ENCODE assay signal across 8 cellular contexts in genomic region chr22:24274696-24275405, GRCh38. TPM values are rescaled to one million over a fixed set of nuclear protein-coding genes. Genes with fewer than 3 reads are reported as not detected.
DNase-seq lines count a peak whose midpoint lies in the region; ATAC-seq and TF ChIP-seq lines count a peak whose summit lies in the region.
"Not testable (repeated sequence)": the region's sequence is repeated elsewhere in the genome, so short reads cannot be mapped to it uniquely, and the experiment has no call there.

No MANE protein-coding gene starts in this region.

- H3K36me3 Mint-ChIP-seq in CD4-positive, CD25-positive, alpha-beta regulatory T cell: not testable (repeated sequence)

- H3K27me3 Mint-ChIP-seq in CD4-positive, CD25-positive, alpha-beta regulatory T cell: not testable (repeated sequence)

- not testable (repeated sequence) for DNase-seq in CD4-positive, CD25-positive, alpha-beta regulatory T cell; mammary epithelial cell; foreskin fibroblast; lower lobe of right lung; trophoblast cell
- peak in 1 of 49 donors; percentile 13 for DNase-seq in substantia nigra (lab: John Stamatoyannopoulos, UW)

- H3K4me1 Mint-ChIP-seq in CD4-positive, CD25-positive, alpha-beta regulatory T cell: peaks cover 22 to 52% (median 24%) of the 10 kb centered on the region in 4 donors

- H2AK5ac ChIP-seq in trophoblast cell (ENCODE audit: low read length): not testable (repeated sequence)

- H3K79me1 ChIP-seq in trophoblast cell (ENCODE audit: low read length): peaks cover 12% of the 10 kb centered on the region

- not testable (repeated sequence) for H4K12ac ChIP-seq in trophoblast cell (ENCODE audit: low read depth, low read length)

- 66% methylated on average over 6 of the region's 7 CpGs for WGBS in mammary epithelial cell (ENCODE audit: low coverage, missing lambda C conversion rate)
- WGBS in trophoblast cell (ENCODE audit: extremely low coverage, insufficient coverage, insufficient read length): no CpG with 5 or more reads among the region's 7 CpGs

- H3F3A ChIP-seq in Loucy (ENCODE audit: low read depth); SU-DHL-6 (ENCODE audit: insufficient read depth): not testable (repeated sequence)

- not testable (repeated sequence) for H2AFZ ChIP-seq in Loucy (ENCODE audit: low read length); SU-DHL-6 (ENCODE audit: low read depth, low read length, severe bottlenecking); trophoblast cell (ENCODE audit: insufficient read depth, low read length, poor library complexity)
- peak overlapping the region; percentile 7 for H2AFZ ChIP-seq in mammary epithelial cell (ENCODE audit: low read depth, low read length)

- in situ Hi-C loops in mammary epithelial cell (cut with MboI; ENCODE audit: low sequenced_read_pairs in 2 of 2): not testable (repeated sequence)

- not testable (repeated sequence) for H2BK12ac ChIP-seq in trophoblast cell (ENCODE audit: low read length)

- TF ChIP-seq CTCF in Loucy (conservative IDR thresholded peaks at IDR 0.05; ENCODE audit: low read length) (0 out of 2 replicates have a peak, but pooled peaks have one; percentile 30), foreskin fibroblast (IDR thresholded peaks at IDR 0.05; ENCODE audit: low read depth, low read length) (peak; percentile 5)
- TF ChIP-seq CTCF in SU-DHL-6 (IDR thresholded peaks at IDR 0.05; ENCODE audit: insufficient read depth, low read length, poor library complexity, severe bottlenecking); mammary epithelial cell (conservative IDR thresholded peaks at IDR 0.05 in 1 of 2, IDR thresholded peaks at IDR 0.05 in 1 of 2; ENCODE audit: extremely low read depth in 1 of 2, insufficient read depth in 1 of 2, low read depth in 1 of 2, low read length in 2 of 2); lower lobe of right lung (IDR thresholded peaks at IDR 0.05): not testable (repeated sequence)

- not testable (repeated sequence) for H3K9me2 ChIP-seq in Loucy (replicated peaks; ENCODE audit: low read depth, low read length); SU-DHL-6 (replicated peaks; ENCODE audit: insufficient read depth, low read length)

- not testable (repeated sequence) for H3K23ac ChIP-seq in trophoblast cell (ENCODE audit: low read length)

- H3K18ac ChIP-seq in trophoblast cell (ENCODE audit: low read length): not testable (repeated sequence)

- not testable (repeated sequence) for H3K4ac ChIP-seq in trophoblast cell (ENCODE audit: low read depth, low read length)

- peak overlapping the region; percentile 78 for H3K4me2 ChIP-seq in Loucy (ENCODE audit: low read depth, low read length, poor library complexity, severe bottlenecking)
- H3K4me2 ChIP-seq in SU-DHL-6 (ENCODE audit: low read depth, low read length, poor library complexity, severe bottlenecking): peak overlapping the region; percentile 72
- not testable (repeated sequence) for H3K4me2 ChIP-seq in mammary epithelial cell (ENCODE audit: insufficient read depth, low read depth, low read length); trophoblast cell (ENCODE audit: low read length)

- H3K27ac ChIP-seq in CD4-positive, CD25-positive, alpha-beta regulatory T cell (ENCODE audit: insufficient read depth, low read length, poor library complexity, severe bottlenecking); mammary epithelial cell (ENCODE audit: insufficient read depth, low read depth, low read length); trophoblast cell (ENCODE audit: low read depth, low read length): not testable (repeated sequence)
- H3K27ac ChIP-seq in SU-DHL-6 (ENCODE audit: low read depth, low read length) (peak overlapping the region; percentile 35; the same call in 1 of the 2 replicates), lower lobe of right lung (peak overlapping the region; percentile 34), substantia nigra (ENCODE audit: low read depth, low read length, poor library complexity, severe bottlenecking) (peak overlapping the region; percentile 30)

- H3K9me3 Mint-ChIP-seq in CD4-positive, CD25-positive, alpha-beta regulatory T cell: not testable (repeated sequence)

- not testable (repeated sequence) for H3K9ac ChIP-seq in Loucy (ENCODE audit: low read depth, low read length, poor library complexity, severe bottlenecking); mammary epithelial cell (ENCODE audit: insufficient read depth, low read length); trophoblast cell (ENCODE audit: low read length)
- H3K9ac ChIP-seq in SU-DHL-6 (ENCODE audit: low read length): peak overlapping the region; percentile 21; the same call in 1 of the 2 replicates

- intact Hi-C loops in mammary epithelial cell (cut with micrococcal nuclease): loop anchor here (10.0 kb wide), 1 partner anchor 70 kb away; no protein-coding TSS in a partner anchor
- intact Hi-C loops in lower lobe of right lung (cut with DNase I): not testable (repeated sequence)

- H4K20me1 ChIP-seq in Loucy (ENCODE audit: insufficient read depth, low read length, poor library complexity, severe bottlenecking): peaks cover 40% of the 10 kb centered on the region
- H4K20me1 ChIP-seq in SU-DHL-6 (ENCODE audit: low read depth, low read length); mammary epithelial cell (ENCODE audit: insufficient read depth, low read length): not testable (repeated sequence)

- not testable (repeated sequence) for H3K27me3 ChIP-seq in CD4-positive, CD25-positive, alpha-beta regulatory T cell (ENCODE audit: control insufficient read depth, insufficient read depth, low read length); Loucy (ENCODE audit: insufficient read depth, low read length, poor library complexity, severe bottlenecking); SU-DHL-6 (ENCODE audit: low read length); mammary epithelial cell (ENCODE audit: insufficient read depth, low read length); lower lobe of right lung (ENCODE audit: low read depth); trophoblast cell (ENCODE audit: insufficient read depth, low read length)

- not testable (repeated sequence) for H3K4me3 ChIP-seq in CD4-positive, CD25-positive, alpha-beta regulatory T cell (ENCODE audit: low read depth, low read length); SU-DHL-6 (ENCODE audit: insufficient read depth, low read length, poor library complexity, severe bottlenecking); mammary epithelial cell (replicated peaks in 1 of 3; ENCODE audit: insufficient read depth in 1 of 3, low read depth in 2 of 3, low read length in 3 of 3); foreskin fibroblast (ENCODE audit: low read depth in 1 of 2, low read length in 2 of 2); lower lobe of right lung; trophoblast cell (ENCODE audit: low read depth, low read length)
- H3K4me3 ChIP-seq in Loucy (ENCODE audit: low read length, poor library complexity, severe bottlenecking): peak overlapping the region; percentile 81

- peak overlapping the region in 2 of 3 donors; percentile 48 to 67 for H3K27ac Mint-ChIP-seq in CD4-positive, CD25-positive, alpha-beta regulatory T cell

- peak overlapping the region; percentile 29 for H4K8ac ChIP-seq in trophoblast cell (ENCODE audit: low read depth, low read length)

- peaks cover 19% of the 10 kb centered on the region for H3K4me1 ChIP-seq in CD4-positive, CD25-positive, alpha-beta regulatory T cell (ENCODE audit: control insufficient read depth, insufficient read depth, low read length, poor library complexity, severe bottlenecking)
- H3K4me1 ChIP-seq in Loucy (ENCODE audit: insufficient read depth, low read length, poor library complexity, severe bottlenecking) (peaks cover 31% of the 10 kb centered on the region), lower lobe of right lung (peaks cover 40% of the 10 kb centered on the region)
- not testable (repeated sequence) for H3K4me1 ChIP-seq in mammary epithelial cell (ENCODE audit: insufficient read depth, low read length); trophoblast cell (ENCODE audit: control insufficient read depth in 1 of 2, insufficient read depth in 2 of 2, low read length in 2 of 2)

- H3K9me3 ChIP-seq in CD4-positive, CD25-positive, alpha-beta regulatory T cell (ENCODE audit: control insufficient read depth in 2 of 2, low read length in 2 of 2); Loucy (ENCODE audit: insufficient read depth, low read depth, low read length); SU-DHL-6 (ENCODE audit: insufficient read depth, low read length); mammary epithelial cell (replicated peaks; ENCODE audit: insufficient read depth, low read length); lower lobe of right lung; trophoblast cell (ENCODE audit: insufficient read depth, low read depth, low read length): not testable (repeated sequence)

- H2BK120ac ChIP-seq in trophoblast cell (ENCODE audit: insufficient read depth, low read length, poor library complexity): not testable (repeated sequence)

- H3K36me3 ChIP-seq in CD4-positive, CD25-positive, alpha-beta regulatory T cell (ENCODE audit: control insufficient read depth, insufficient read depth, low read length); Loucy (ENCODE audit: insufficient read depth, low read length); SU-DHL-6 (ENCODE audit: low read length); mammary epithelial cell (ENCODE audit: insufficient read depth, low read length); lower lobe of right lung; trophoblast cell (ENCODE audit: control insufficient read depth in 1 of 2, insufficient read depth in 2 of 2, low read length in 2 of 2): not testable (repeated sequence)

- ATAC-seq in CD4-positive, CD25-positive, alpha-beta regulatory T cell (ENCODE audit: low read depth in 2 of 2); lower lobe of right lung: not testable (repeated sequence)

- not testable (repeated sequence) for H2BK5ac ChIP-seq in trophoblast cell (ENCODE audit: low read depth, low read length, poor library complexity)

- not testable (repeated sequence) for H3K14ac ChIP-seq in trophoblast cell (ENCODE audit: low read length)

- CTCF ChIA-PET in mammary epithelial cell (lab: Charles Lee; ENCODE audit: low non-redundant PET): not testable (repeated sequence)

- peaks cover 75% of the 10 kb centered on the region for H3K79me2 ChIP-seq in Loucy (ENCODE audit: insufficient read depth, low read length)
- peaks cover 77% of the 10 kb centered on the region for H3K79me2 ChIP-seq in SU-DHL-6 (ENCODE audit: insufficient read depth, low read length)
- H3K79me2 ChIP-seq in mammary epithelial cell (ENCODE audit: insufficient read depth, low read length): peaks cover 75% of the 10 kb centered on the region
- peaks cover 20% of the 10 kb centered on the region for H3K79me2 ChIP-seq in trophoblast cell (ENCODE audit: control insufficient read depth, insufficient read depth, low read length, poor library complexity)

- peak overlapping the region in 3 of 4 donors; percentile 15 to 48 (median 44) for H3K4me3 Mint-ChIP-seq in CD4-positive, CD25-positive, alpha-beta regulatory T cell

- BruUV-seq in mammary epithelial cell (replicated peaks; lab: Mats Ljungman, UMichigan): not testable (repeated sequence)

- dilution Hi-C loops in mammary epithelial cell (cut with HindIII; ENCODE audit: low sequenced_read_pairs): not testable (repeated sequence)

- H4K91ac ChIP-seq in trophoblast cell (ENCODE audit: low read depth, low read length): not testable (repeated sequence)

RNA-seq across cellular contexts. Expression of gene SPECC1L, which starts 4.2 kb away (rescaled TPM):
- 39.6 TPM for total RNA-seq in CD4-positive, CD25-positive, alpha-beta regulatory T cell
- polyA plus RNA-seq in CD4-positive, CD25-positive, alpha-beta regulatory T cell: 1 to 10 TPM; 4.1 to 8.6 (median 5.5) TPM
- 10 to 100 TPM; 35.7 to 72.1 TPM for total RNA-seq in mammary epithelial cell
- polyA plus RNA-seq in mammary epithelial cell: 17.6 TPM
- 51.9 TPM for polyA minus RNA-seq in mammary epithelial cell
- 69.9 TPM for total RNA-seq in lower lobe of right lung
- polyA plus RNA-seq in trophoblast cell (2013): 28.4 and 30.4 TPM in 2 replicates

RNA-seq across cellular contexts. Expression of gene GGT5, which starts 30.0 kb away (rescaled TPM):
- total RNA-seq in CD4-positive, CD25-positive, alpha-beta regulatory T cell: not detected
- polyA plus RNA-seq in CD4-positive, CD25-positive, alpha-beta regulatory T cell: not detected
- total RNA-seq in mammary epithelial cell: under 1 TPM in 1 of 2 donors, not detected in 1; under 0.01 TPM
- 0.05 TPM for polyA plus RNA-seq in mammary epithelial cell
- polyA minus RNA-seq in mammary epithelial cell: not detected
- total RNA-seq in lower lobe of right lung: 29.4 TPM
- 8.2 and 9.1 TPM in 2 replicates for polyA plus RNA-seq in trophoblast cell (2013)

Comparison
In these comparisons a context has a peak if more than half of its experiments do, and no peak if none do; other contexts are left out.
1. RNA of gene GGT5, which starts 30.0 kb away (total RNA-seq): 29.4 TPM in lower lobe of right lung (single experiment); not detected in CD4-positive, CD25-positive, alpha-beta regulatory T cell (single experiment) and under 0.01 TPM in mammary epithelial cell; every median in the first group is over 10 times any median in the second.